Comparison of ENCODE assay signal across 8 cellular contexts in the genomic region with DNA sequence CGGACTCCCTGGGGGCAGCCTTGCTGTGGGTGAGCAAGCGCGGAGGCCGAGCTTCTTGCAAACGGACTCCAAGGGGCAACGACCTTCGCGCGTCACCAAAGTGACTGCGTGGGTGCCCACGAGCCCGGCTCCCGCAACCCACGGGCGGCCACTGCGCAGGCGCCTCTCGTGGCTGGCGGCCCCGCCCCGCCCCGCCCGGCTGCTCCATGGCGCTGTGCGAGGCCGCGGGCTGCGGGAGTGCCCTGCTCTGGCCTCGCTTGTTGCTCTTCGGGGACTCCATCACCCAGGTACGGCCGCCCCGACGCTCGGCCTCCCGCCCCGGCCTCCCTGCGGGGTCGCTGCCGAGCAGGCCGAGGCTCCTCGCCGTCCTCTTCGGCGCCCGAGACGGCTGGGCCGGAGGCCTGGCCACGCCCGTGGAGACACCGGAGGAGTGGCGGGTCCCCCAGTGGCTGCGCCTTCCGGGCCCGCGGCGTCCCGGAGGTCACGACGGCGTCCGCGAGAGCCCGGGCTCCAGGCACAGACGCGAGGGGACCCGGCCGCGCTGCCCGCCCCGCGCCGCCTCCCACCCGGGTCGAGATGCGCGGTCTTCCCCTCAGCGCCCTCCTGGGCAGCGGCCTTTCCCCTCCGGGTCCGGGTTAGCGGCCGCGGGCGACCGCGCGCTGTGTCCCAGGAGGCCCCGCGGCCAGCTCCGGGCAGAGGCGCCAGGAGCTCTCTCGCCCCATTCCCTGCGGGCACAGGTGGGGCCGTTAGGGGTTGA. TPM values are rescaled to one million over a fixed set of nuclear protein-coding genes. Genes with fewer than 3 reads are reported as not detected.
DNase-seq lines count a peak whose midpoint lies in the region; ATAC-seq, FAIRE-seq and TF ChIP-seq lines count a peak whose summit lies in the region.

A gene with protein sequence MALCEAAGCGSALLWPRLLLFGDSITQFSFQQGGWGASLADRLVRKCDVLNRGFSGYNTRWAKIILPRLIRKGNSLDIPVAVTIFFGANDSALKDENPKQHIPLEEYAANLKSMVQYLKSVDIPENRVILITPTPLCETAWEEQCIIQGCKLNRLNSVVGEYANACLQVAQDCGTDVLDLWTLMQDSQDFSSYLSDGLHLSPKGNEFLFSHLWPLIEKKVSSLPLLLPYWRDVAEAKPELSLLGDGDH (plus strand): TSS at position 191 of the 757 bp plus-strand sequence. CDS start 16 bp downstream, at position 207.

- peaks cover 40% of the 10 kb centered on the region for H3K4me1 Mint-ChIP-seq in activated B cell treated with CpG ODN at 0.5 μM for 24 hours

- POLR2A ChIA-PET in activated B cell treated with CpG ODN at 0.5 μM for 24 hours (lab: Charles Lee): interaction anchor here (0.9 to 4.2 kb wide), 3 partner anchors 81 to 156 kb away, joined by 3 to 31 read pairs (median 25); partner anchors contain the start of genes ADAM17 and YWHAQ

- DNase-seq in GM10266 (ENCODE audit: extremely low spot score): peak; percentile 91
- peak; percentile 69 for DNase-seq in activated B cell treated with CpG ODN at 0.5 μM for 24 hours
- peak; percentile 21 for DNase-seq in bronchial epithelial cell (ENCODE audit: low read depth)
- DNase-seq in islet precursor cell: peak; percentile 76
- peak; percentile 76 for DNase-seq in stimulated activated CD4-positive, alpha-beta T cell treated with anti-CD3 and anti-CD28 coated beads, Interleukin-12 subunit alpha, Interleukin-12 subunit beta, amount 100 ng/mL, for 4 hours
- no peak for DNase-seq in NCI-H1694 treated with DMSO at 0.1 percent for 48 hours (lab: John Stamatoyannopoulos, UW)

- no peaks in the 10 kb centered on the region for H3K27me3 ChIP-seq in bronchial epithelial cell (ENCODE audit: control insufficient read depth, insufficient read depth, low read length)

- TF ChIP-seq CTCF in GM10266 (IDR thresholded peaks at IDR 0.05; ENCODE audit: control insufficient read depth, insufficient read depth, low read depth, missing control alignments) (no peak), activated B cell treated with CpG ODN at 0.5 μM for 24 hours (IDR thresholded peaks at IDR 0.05) (no peak), bronchial epithelial cell (IDR thresholded peaks at IDR 0.05; ENCODE audit: insufficient read depth, low read length, severe bottlenecking) (no peak)

- peak within 1 kb of the TSS; percentile 73 for H3K27ac ChIP-seq in KOPT-K1 (ENCODE audit: low read depth, low read length, poor library complexity, severe bottlenecking)

- peak within 1 kb of the TSS; percentile 61 for H3K27ac Mint-ChIP-seq in activated B cell treated with CpG ODN at 0.5 μM for 24 hours

- H3K36me3 ChIP-seq in KOPT-K1 (ENCODE audit: insufficient read depth, low read length): peaks cover 55% of the 10 kb centered on the region
- peaks cover 3% of the 10 kb centered on the region for H3K36me3 ChIP-seq in bronchial epithelial cell (ENCODE audit: control insufficient read depth, insufficient read depth, low read length)

- FAIRE-seq in bronchial epithelial cell (lab: Jason Lieb, UNC): no peak

- H3K9me3 ChIP-seq in KOPT-K1 (ENCODE audit: insufficient read depth, low read length, poor library complexity, severe bottlenecking): no peaks in the 10 kb centered on the region

- H3K36me3 Mint-ChIP-seq in activated B cell treated with CpG ODN at 0.5 μM for 24 hours (ENCODE audit: low read depth): peaks cover 33% of the 10 kb centered on the region

- H3K9me3 Mint-ChIP-seq in activated B cell treated with CpG ODN at 0.5 μM for 24 hours: no peaks in the 10 kb centered on the region

- peak within 1 kb of the TSS; percentile 80 for H3K4me3 ChIP-seq in bronchial epithelial cell (ENCODE audit: low read depth, low read length)

- ATAC-seq in GM21825 (IDR thresholded peaks at IDR 0.05; ENCODE audit: unreplicated experiment) (peak; percentile 67), activated B cell treated with CpG ODN at 0.5 μM for 24 hours (ENCODE audit: low read depth) (peak; percentile 82)

- H3K4me3 Mint-ChIP-seq in activated B cell treated with CpG ODN at 0.5 μM for 24 hours: peak within 1 kb of the TSS; percentile 80

- CTCF ChIA-PET in activated B cell treated with CpG ODN at 0.5 μM for 24 hours (lab: Charles Lee): interaction anchor here (0.6 kb wide), 1 partner anchor 81 kb away, joined by 3 read pairs; the partner anchor contains the start of gene ADAM17

- intact Hi-C loops in activated B cell treated with CpG ODN at 0.5 μM for 24 hours (cut with micrococcal nuclease): loop anchor here (1.0 to 10.0 kb wide), 4 partner anchors 51 to 370 kb away; partner anchors contain the start of genes CPSF3, ITGB1BP1 and TAF1B

- H3K27me3 Mint-ChIP-seq in activated B cell treated with CpG ODN at 0.5 μM for 24 hours: no peaks in the 10 kb centered on the region

RNA-seq across cellular contexts. Expression of the gene that starts here (rescaled TPM):
- total RNA-seq in activated B cell treated with CpG ODN at 0.5 μM for 24 hours: 47.1 and 49.0 TPM in 2 replicates
- total RNA-seq in bronchial epithelial cell: 66.3 and 68.7 TPM in 2 replicates
